10 cellular contexts compared by ENCODE assay signal in the genomic region with DNA sequence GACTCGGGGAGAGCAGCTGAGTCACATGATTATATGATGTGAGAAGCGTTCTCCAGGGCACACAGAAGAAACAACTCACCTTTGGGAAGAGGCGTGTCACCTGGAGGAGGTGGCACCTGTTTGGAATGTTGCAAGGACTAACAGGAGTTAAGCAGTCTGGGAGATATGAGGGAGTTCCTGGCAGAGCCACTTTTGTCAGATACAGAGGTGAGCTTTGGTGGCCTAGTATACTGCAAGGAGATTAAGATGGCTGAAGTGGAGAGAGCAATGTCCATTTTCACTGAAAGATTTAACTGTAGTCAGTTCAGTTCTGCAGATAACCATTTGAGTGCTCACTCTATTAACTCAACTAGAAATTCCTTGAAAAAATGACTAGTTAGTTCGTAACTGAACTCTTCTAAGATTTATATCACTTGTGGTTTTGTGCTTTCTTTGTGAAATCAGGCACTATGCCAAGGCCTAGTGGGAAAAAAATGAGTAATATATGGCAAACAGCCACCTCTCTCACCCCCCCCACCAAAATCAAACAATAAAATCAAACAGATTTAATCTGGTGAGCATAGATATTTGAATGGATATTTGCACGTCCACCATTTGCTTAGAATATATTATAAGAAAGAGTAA.
A peak's percentile ranks its signal among the peaks of the same experiment; 100 is the strongest.
DNase-seq lines count a peak whose midpoint lies in the region; FAIRE-seq and TF ChIP-seq lines count a peak whose summit lies in the region.
"Had no signal": no experiment of that assay in that cellular context is flagged by ENCODE, and none has a peak within 500 bp of the region (broad histone marks: within the 10 kb centered on the region; RNA-seq: fewer than 3 reads in every experiment).

No MANE protein-coding gene starts in this region.

- H3K27me3 Mint-ChIP-seq in activated naive CD8-positive, alpha-beta T cell treated with anti-CD3 and anti-CD28 coated beads for 36 hours: no peaks in the 10 kb centered on the region
- H3K27me3 Mint-ChIP-seq: brain; naive thymus-derived CD4-positive, alpha-beta T cell had no signal

- FAIRE-seq in HTR-8/SVneo (lab: Jason Lieb, UNC): no peak

- TF ChIP-seq CTCF in BE2C (IDR thresholded peaks at IDR 0.05; ENCODE audit: low read depth, low read length): no peak

- DNase-seq in COLO829 (ENCODE audit: low spot score) (peak; percentile 6), HTR-8/SVneo (ENCODE audit: insufficient read length, low spot score) (peak; percentile 5), lung microvascular endothelial cell (ENCODE audit: low read depth in 2 of 2) (peak; percentile 67 to 78), foreskin melanocyte (no peak), NCI-H1436 treated with DMSO at 0.1 percent for 48 hours (lab: John Stamatoyannopoulos, UW) (no peak), NCI-H2107 treated with DMSO at 0.1 percent for 48 hours (lab: John Stamatoyannopoulos, UW; ENCODE audit: unreplicated experiment) (no peak), BE2C (no peak)
- DNase-seq in activated naive CD8-positive, alpha-beta T cell treated with anti-CD3 and anti-CD28 coated beads for 36 hours: peak; percentile 6

- H3K9me3 ChIP-seq in BE2C: no peaks in the 10 kb centered on the region

- peaks cover 2% of the 10 kb centered on the region for H3K36me3 Mint-ChIP-seq in activated naive CD8-positive, alpha-beta T cell treated with anti-CD3 and anti-CD28 coated beads for 36 hours

- H3K4me1 Mint-ChIP-seq in activated naive CD8-positive, alpha-beta T cell treated with anti-CD3 and anti-CD28 coated beads for 36 hours: peaks cover 14% of the 10 kb centered on the region

- no peaks in the 10 kb centered on the region for H3K9me3 Mint-ChIP-seq in activated naive CD8-positive, alpha-beta T cell treated with anti-CD3 and anti-CD28 coated beads for 36 hours
- H3K9me3 Mint-ChIP-seq: brain; naive thymus-derived CD4-positive, alpha-beta T cell had no signal

- H3K36me3 ChIP-seq in BE2C: peaks cover 27% of the 10 kb centered on the region

- no peak overlapping the region for H3K4me3 Mint-ChIP-seq in activated naive CD8-positive, alpha-beta T cell treated with anti-CD3 and anti-CD28 coated beads for 36 hours
- H3K4me3 Mint-ChIP-seq: brain had no signal

- H3K4me1 ChIP-seq in BE2C: peaks cover 7% of the 10 kb centered on the region; the same call in 1 of the 2 replicates

- H3K27me3 ChIP-seq in BE2C: no peaks in the 10 kb centered on the region

- no peak overlapping the region for H3K4me3 ChIP-seq in BE2C (ENCODE audit: low read depth, low read length)

- H3K27ac Mint-ChIP-seq in activated naive CD8-positive, alpha-beta T cell treated with anti-CD3 and anti-CD28 coated beads for 36 hours: no peak overlapping the region
- H3K27ac Mint-ChIP-seq: brain had no signal

Comparison
In these comparisons a context has a peak if more than half of its experiments do, and no peak if none do; other contexts are left out.
1. DNase-seq: peak in COLO829 (single experiment), HTR-8/SVneo (single experiment), activated naive CD8-positive, alpha-beta T cell treated with anti-CD3 and anti-CD28 coated beads for 36 hours (single experiment) and lung microvascular endothelial cell (2 of 2); none in foreskin melanocyte (single experiment), NCI-H1436 treated with DMSO at 0.1 percent for 48 hours (single experiment), NCI-H2107 treated with DMSO at 0.1 percent for 48 hours (single experiment) and BE2C (single experiment).